Comparison of ENCODE assay signal across 1 cellular context in genomic region chr2:42216712-42217111, GRCh38.
TF ChIP-seq lines count a peak whose summit lies in the region.

No MANE protein-coding gene starts in this region.

TF ChIP-seq in SK-N-SH treated with all-trans-retinoic acid at 6 μM for 48 hours, 23 proteins besides CTCF, POLR2A, EP300 and RAD21 (continued from another document):
- no peak for TF ChIP-seq TSHZ2 (CRISPR knock-in tag; IDR thresholded peaks at IDR 0.05)
- no peak for TF ChIP-seq RARB (CRISPR knock-in tag; IDR thresholded peaks at IDR 0.05)
- no peak for TF ChIP-seq OSR1 (CRISPR knock-in tag; IDR thresholded peaks at IDR 0.05)
- TF ChIP-seq GLIS3 (CRISPR knock-in tag; IDR thresholded peaks at IDR 0.05): no peak
- no peak for TF ChIP-seq TCF4 (CRISPR knock-in tag; IDR thresholded peaks at IDR 0.05; ENCODE audit: borderline replicate concordance)
- no peak for TF ChIP-seq ZNF565 (CRISPR knock-in tag; conservative IDR thresholded peaks at IDR 0.05; ENCODE audit: low read depth)
- no peak for TF ChIP-seq ZC3H10 (CRISPR knock-in tag; IDR thresholded peaks at IDR 0.05)
